In genomic region chr9:15422355-15423327, GRCh38 we compare ENCODE assay signal across 8 cellular contexts. TPM values are rescaled to one million over a fixed set of nuclear protein-coding genes. Genes with fewer than 3 reads are reported as not detected.
DNase-seq lines count a peak whose midpoint lies in the region; ATAC-seq and TF ChIP-seq lines count a peak whose summit lies in the region.

Gene SNAPC3, plus strand, starts transcription at chr9:15422876. Its CDS starts 4 bp downstream, at chr9:15422880.

- TF ChIP-seq CTCF in WI38 (IDR thresholded peaks at IDR 0.05; ENCODE audit: low read depth, low read length) (no peak), mammary epithelial cell (conservative IDR thresholded peaks at IDR 0.05 in 1 of 2, IDR thresholded peaks at IDR 0.05 in 1 of 2; ENCODE audit: extremely low read depth in 1 of 2, insufficient read depth in 1 of 2, low read depth in 1 of 2, low read length in 2 of 2) (no peak)

- peak within 1 kb of the TSS; percentile 97 for H2AFZ ChIP-seq in mammary epithelial cell (ENCODE audit: low read depth, low read length)

- in situ Hi-C loops in mammary epithelial cell (cut with MboI; ENCODE audit: low sequenced_read_pairs in 2 of 2) = loop anchor here (25.0 kb wide), 1 partner anchor 210 kb away; no protein-coding TSS in a partner anchor

- no peaks in the 10 kb centered on the region for H3K27me3 ChIP-seq in mammary epithelial cell (ENCODE audit: insufficient read depth, low read length)
- H3K27me3 ChIP-seq in skeletal muscle tissue (ENCODE audit: control insufficient read depth in 3 of 3, insufficient read depth in 3 of 3, low read length in 3 of 3) = no peaks in the 10 kb centered on the region

- H3K79me2 ChIP-seq in mammary epithelial cell (ENCODE audit: insufficient read depth, low read length) = peaks cover 48% of the 10 kb centered on the region

- H3K4me3 ChIP-seq in WI38 (ENCODE audit: low read depth, low read length) (peak within 1 kb of the TSS; percentile 85), mammary epithelial cell (replicated peaks in 1 of 3; ENCODE audit: insufficient read depth in 1 of 3, low read depth in 2 of 3, low read length in 3 of 3) (peak within 1 kb of the TSS; percentile 76 to 99 (median 91)), iPS-18c (ENCODE audit: insufficient read depth, low read depth, low read length) (peak within 1 kb of the TSS; percentile 88), skeletal muscle tissue (ENCODE audit: low read length in 3 of 3) (peak within 1 kb of the TSS; percentile 81 to 94 (median 92))

- DNase-seq in AG08395 (ENCODE audit: low spot score) (peak; percentile 96), NCI-H2227 (lab: John Stamatoyannopoulos, UW; ENCODE audit: unreplicated experiment) (peak; percentile 96), mammary epithelial cell (peak; percentile 93)

- dilution Hi-C loops in mammary epithelial cell (cut with HindIII; ENCODE audit: low sequenced_read_pairs) = loop anchor here (5.0 kb wide), 1 partner anchor 115 kb away; the partner anchor contains the start of gene TTC39B

- H3K36me3 ChIP-seq in mammary epithelial cell (ENCODE audit: insufficient read depth, low read length) = peaks cover 11% of the 10 kb centered on the region
- H3K36me3 ChIP-seq in skeletal muscle tissue (ENCODE audit: control insufficient read depth in 3 of 3, insufficient read depth in 3 of 3, low read length in 3 of 3) = peaks cover 6 to 14% (median 13%) of the 10 kb centered on the region in 3 donors

- 3% methylated on average over 13 of the region's 73 CpGs for WGBS in mammary epithelial cell (ENCODE audit: low coverage, missing lambda C conversion rate)

- no TSS peak for BruUV-seq in mammary epithelial cell (replicated peaks; lab: Mats Ljungman, UMichigan)

- intact Hi-C loops in mammary epithelial cell (cut with micrococcal nuclease) = loop anchor here (1.0 to 2.0 kb wide), 3 partner anchors 116 to 184 kb away; partner anchors contain the start of gene CCDC171

- H3K4me1 ChIP-seq in mammary epithelial cell (ENCODE audit: insufficient read depth, low read length) = peaks cover 15% of the 10 kb centered on the region
- H3K4me1 ChIP-seq in skeletal muscle tissue (ENCODE audit: control insufficient read depth in 3 of 3, insufficient read depth in 3 of 3, low read length in 3 of 3) = peaks cover 5 to 11% (median 10%) of the 10 kb centered on the region in 3 donors

- no peaks in the 10 kb centered on the region for H4K20me1 ChIP-seq in mammary epithelial cell (ENCODE audit: insufficient read depth, low read length)

- CTCF ChIA-PET in mammary epithelial cell (lab: Charles Lee; ENCODE audit: low non-redundant PET) = interaction anchor here (0.5 kb wide), 1 partner anchor 199 kb away, joined by 3 read pairs; no protein-coding TSS in a partner anchor

- H3K9ac ChIP-seq in mammary epithelial cell (ENCODE audit: insufficient read depth, low read length) = peak within 1 kb of the TSS; percentile 96
- H3K9ac ChIP-seq in skeletal muscle tissue (ENCODE audit: low read depth in 1 of 3, low read length in 3 of 3) = peak within 1 kb of the TSS; percentile 92 to 97 (median 96)

- no peaks in the 10 kb centered on the region for H3K9me3 ChIP-seq in mammary epithelial cell (replicated peaks; ENCODE audit: insufficient read depth, low read length)
- no peaks in the 10 kb centered on the region for H3K9me3 ChIP-seq in iPS-18c (ENCODE audit: control insufficient read depth, insufficient read depth, low read length)
- no peaks in the 10 kb centered on the region for H3K9me3 ChIP-seq in skeletal muscle tissue (ENCODE audit: control insufficient read depth in 3 of 3, low read length in 3 of 3)

- ATAC-seq in GM18909 (IDR thresholded peaks at IDR 0.05; ENCODE audit: poor library complexity, unreplicated experiment) (peak; percentile 96), HG03159 (IDR thresholded peaks at IDR 0.05; ENCODE audit: unreplicated experiment) (peak; percentile 95)

- peak within 1 kb of the TSS; percentile 89 for H3K27ac ChIP-seq in mammary epithelial cell (ENCODE audit: insufficient read depth, low read depth, low read length)
- H3K27ac ChIP-seq in skeletal muscle tissue (ENCODE audit: low read depth, low read length) = peak within 1 kb of the TSS; percentile 91

- peak within 1 kb of the TSS; percentile 97 for H3K4me2 ChIP-seq in mammary epithelial cell (ENCODE audit: insufficient read depth, low read depth, low read length)

RNA-seq across cellular contexts. Expression of gene SNAPC3, which starts in this region (rescaled TPM):
- total RNA-seq in mammary epithelial cell (10 to 100 TPM; 29.9 to 35.2 TPM), skeletal muscle tissue (27.1 TPM)
- 15.8 TPM for polyA plus RNA-seq in mammary epithelial cell
- 24.6 TPM for polyA minus RNA-seq in mammary epithelial cell

Comparison
In these comparisons a context has a peak if more than half of its experiments do, and no peak if none do; other contexts are left out.
1. Peak in every context shown above with its lines: DNase-seq, ATAC-seq, H3K4me3 ChIP-seq and H3K27ac ChIP-seq.